Comparison of ENCODE assay signal across 26 cellular contexts in the genomic region with DNA sequence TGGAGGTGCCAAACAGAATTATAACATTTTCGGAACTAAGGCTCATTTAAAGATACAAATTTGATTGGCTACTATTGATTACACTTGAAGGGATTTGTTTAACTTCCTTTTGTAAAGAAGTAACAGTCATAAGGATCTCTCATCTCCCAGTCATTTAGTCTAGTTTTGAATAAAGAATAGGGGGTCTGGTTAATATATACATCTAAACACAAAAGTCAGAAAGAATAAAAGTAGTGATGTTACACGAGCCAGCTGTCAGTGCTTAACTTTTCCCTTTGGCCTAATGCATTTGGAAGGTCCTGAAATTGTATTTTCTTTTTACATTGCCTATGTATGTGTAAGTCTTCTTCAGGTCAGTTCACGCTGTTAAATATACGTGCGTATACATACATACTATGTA. TPM values are rescaled to one million over a fixed set of nuclear protein-coding genes. Genes with fewer than 3 reads are reported as not detected.
A peak's percentile ranks its signal among the peaks of the same experiment; 100 is the strongest.
DNase-seq lines count a peak whose midpoint lies in the region; ATAC-seq and TF ChIP-seq lines count a peak whose summit lies in the region.
"Had no signal": no experiment of that assay in that cellular context is flagged by ENCODE, and none has a peak within 500 bp of the region (broad histone marks: within the 10 kb centered on the region; RNA-seq: fewer than 3 reads in every experiment).

No MANE protein-coding gene starts in this region.

- peaks cover 15% of the 10 kb centered on the region for H3K36me3 Mint-ChIP-seq in T-helper 17 cell (ENCODE audit: low read depth)
- H3K36me3 Mint-ChIP-seq in natural killer cell = peaks cover 12% of the 10 kb centered on the region

- peaks cover 99% of the 10 kb centered on the region for H3K79me2 ChIP-seq in ACC112 (ENCODE audit: control insufficient read depth, insufficient read depth, low read length, unreplicated experiment)

- intact Hi-C loops in natural killer cell (cut with micrococcal nuclease) = no loop called here

- peaks cover 49% of the 10 kb centered on the region for H3K4me1 ChIP-seq in ACC112 (ENCODE audit: control insufficient read depth, insufficient read depth, low read length, unreplicated experiment)

- no peak for DNase-seq in T-helper 17 cell
- DNase-seq in natural killer cell = no peak
- no peak for DNase-seq in H7
- no peak for DNase-seq in SHP77 treated with DMSO at 0.1 percent for 48 hours (lab: John Stamatoyannopoulos, UW)
- DNase-seq: activated CD8-positive, alpha-beta T cell treated with anti-CD3 and anti-CD28 coated beads, Interleukin-2, amount 10 ng/mL, durations not matched to agents 7 days and 5 days; activated gamma-delta T cell treated with Interleukin-2 at 50 U/mL for 16 hours; activated T-cell treated with anti-CD3 and anti-CD28 coated beads for 4 hours; C1 segment of cervical spinal cord; Calu3; DND-41; IMR-90; kidney; NCI-H1105 treated with DMSO at 0.1 percent for 48 hours; NCI-H2081; NCI-H345; NCI-H774; spleen; stimulated activated CD4-positive, alpha-beta T cell treated with anti-CD3 and anti-CD28 coated beads, Interleukin-4, amount 100 ng/mL, for 1 hour; stimulated activated naive B cell treated with anti-CD40 and anti-IgM and Interleukin-4, amounts not matched to agents 10 μg/mL and 1 μg/mL and 100 μg/mL, for 72 hours; T1000 had no signal

- peaks cover 43% of the 10 kb centered on the region for H3K4me1 Mint-ChIP-seq in T-helper 17 cell
- peaks cover 48 to 49% of the 10 kb centered on the region in 2 donors for H3K4me1 Mint-ChIP-seq in natural killer cell

- H3K4me3 ChIP-seq in ACC112 (ENCODE audit: low read depth, low read length) (peak overlapping the region; percentile 47; the same call in 1 of the 2 replicates), H7 (ENCODE audit: insufficient read depth, low read depth, low read length) (no peak overlapping the region)
- H3K4me3 ChIP-seq: lung, suprapubic skin had no signal

- peak; percentile 37 for ATAC-seq in GM18861 (IDR thresholded peaks at IDR 0.05; ENCODE audit: unreplicated experiment)
- ATAC-seq in T-helper 17 cell = no peak
- ATAC-seq in natural killer cell = no peak
- ATAC-seq in HG03442 (IDR thresholded peaks at IDR 0.05; ENCODE audit: unreplicated experiment) = no peak
- ATAC-seq in GM21528 (IDR thresholded peaks at IDR 0.05; ENCODE audit: low FRiP score, unreplicated experiment) = no peak
- ATAC-seq: activated CD8-positive, alpha-beta T cell treated with anti-CD3 and anti-CD28 coated beads, Interleukin-2, amount 10 ng/mL, durations not matched to agents 7 days and 5 days had no signal

- H2AFZ ChIP-seq in ACC112 (ENCODE audit: low read length, unreplicated experiment) = no peak overlapping the region

- H3K27ac Mint-ChIP-seq in T-helper 17 cell = peak overlapping the region; percentile 39
- peak overlapping the region; percentile 23 to 53 for H3K27ac Mint-ChIP-seq in natural killer cell
- H3K27ac Mint-ChIP-seq: activated CD8-positive, alpha-beta T cell treated with anti-CD3 and anti-CD28 coated beads, Interleukin-2, amount 10 ng/mL, durations not matched to agents 7 days and 5 days; stimulated activated naive B cell treated with anti-CD40 and anti-IgM and Interleukin-4, amounts not matched to agents 10 μg/mL and 1 μg/mL and 100 μg/mL, for 72 hours had no signal

- H3K9me3 ChIP-seq in T-helper 17 cell (ENCODE audit: control insufficient read depth, low read length, poor library complexity, severe bottlenecking) = no peaks in the 10 kb centered on the region
- H3K9me3 ChIP-seq: spleen, suprapubic skin had no signal

- H3K36me3 ChIP-seq in ACC112 (ENCODE audit: insufficient read depth, low read length) (peaks cover 22% of the 10 kb centered on the region), H7 (replicated peaks; ENCODE audit: control insufficient read depth, insufficient read depth, low read length) (peaks cover 7% of the 10 kb centered on the region)

- H3K27me3 Mint-ChIP-seq in T-helper 17 cell = no peaks in the 10 kb centered on the region
- H3K27me3 Mint-ChIP-seq in natural killer cell (ENCODE audit: low read depth in 2 of 2) = no peaks in the 10 kb centered on the region
- H3K27me3 Mint-ChIP-seq: stimulated activated naive B cell treated with anti-CD40 and anti-IgM and Interleukin-4, amounts not matched to agents 10 μg/mL and 1 μg/mL and 100 μg/mL, for 72 hours had no signal

- no peak for TF ChIP-seq CTCF in natural killer cell (IDR thresholded peaks at IDR 0.05)

- H3K27me3 ChIP-seq in ACC112 (ENCODE audit: insufficient read depth, low read length) (no peaks in the 10 kb centered on the region), H7 (ENCODE audit: control insufficient read depth, insufficient read depth, low read length) (no peaks in the 10 kb centered on the region)
- H3K27me3 ChIP-seq: spleen, suprapubic skin had no signal

- H3K4me3 Mint-ChIP-seq in T-helper 17 cell = peak overlapping the region; percentile 52
- H3K4me3 Mint-ChIP-seq in natural killer cell = no peak overlapping the region
- H3K4me3 Mint-ChIP-seq: activated CD8-positive, alpha-beta T cell treated with anti-CD3 and anti-CD28 coated beads, Interleukin-2, amount 10 ng/mL, durations not matched to agents 7 days and 5 days had no signal

- no peaks in the 10 kb centered on the region for H3K9me3 Mint-ChIP-seq in natural killer cell
- H3K9me3 Mint-ChIP-seq: stimulated activated naive B cell treated with anti-CD40 and anti-IgM and Interleukin-4, amounts not matched to agents 10 μg/mL and 1 μg/mL and 100 μg/mL, for 72 hours had no signal

- no peak overlapping the region for H3K27ac ChIP-seq in ACC112 (ENCODE audit: low read depth, low read length)
- H3K27ac ChIP-seq: suprapubic skin had no signal

RNA-seq across cellular contexts. Expression of a gene that starts 8.1 kb away (rescaled TPM):
- 100 to 1,000 TPM; 190 to 216 TPM for total RNA-seq in T-helper 17 cell
- total RNA-seq in natural killer cell = 100 to 1,000 TPM; 275 to 315 (median 275) TPM
- 249 and 274 TPM in 2 replicates for total RNA-seq in H7 (2014; rRNA removed; shearing (Covaris generic))

RNA-seq across cellular contexts. Expression of a gene that starts 8.3 kb away (rescaled TPM):
- total RNA-seq in T-helper 17 cell = 100 to 1,000 TPM; 136 to 175 TPM
- 100 to 1,000 TPM; 170 to 200 (median 177) TPM for total RNA-seq in natural killer cell
- 362 and 415 TPM in 2 replicates for total RNA-seq in H7 (2014; rRNA removed; shearing (Covaris generic))

RNA-seq across cellular contexts. Expression of a gene that starts 32.3 kb away (rescaled TPM):
- total RNA-seq in T-helper 17 cell = 10 to 100 TPM; 18.0 to 28.1 TPM
- 10 to 100 TPM; 26.8 to 40.6 (median 31.6) TPM for total RNA-seq in natural killer cell
- total RNA-seq in H7 (2014; rRNA removed; shearing (Covaris generic)) = 19.5 and 20.4 TPM in 2 replicates
